ENCODE assay signal across 1 cellular context in genomic region chr12:42213954-42214426, GRCh38.
TF ChIP-seq lines count a peak whose summit lies in the region.

No MANE protein-coding gene starts in this region.

TF ChIP-seq in HEK293, 187 proteins besides CTCF, POLR2A, EP300 and RAD21 (continued from another document):
- TF ChIP-seq ZSCAN5A (tag by site-specific recombination; IDR thresholded peaks at IDR 0.05) (no peak), ZIC2 (tag by site-specific recombination; IDR thresholded peaks at IDR 0.05) (no peak), ZBTB11 (tag by site-specific recombination; conservative IDR thresholded peaks at IDR 0.05; ENCODE audit: low read depth) (no peak), FEZF1 (tag by site-specific recombination; IDR thresholded peaks at IDR 0.05) (peak; percentile 84), SP3 (tag by site-specific recombination; IDR thresholded peaks at IDR 0.05) (no peak), PRDM10 (tag by site-specific recombination; IDR thresholded peaks at IDR 0.05) (peak; percentile 77), ZBTB10 (tag by site-specific recombination; IDR thresholded peaks at IDR 0.05) (no peak), ZXDB (tag by site-specific recombination; IDR thresholded peaks at IDR 0.05) (0 out of 2 replicates have a peak, but pooled peaks have one; percentile 59), ZNF114 (tag by site-specific recombination; IDR thresholded peaks at IDR 0.05) (no peak), REPIN1 (tag by site-specific recombination; IDR thresholded peaks at IDR 0.05; ENCODE audit: low read depth) (no peak), ZNF776 (tag by site-specific recombination; IDR thresholded peaks at IDR 0.05; ENCODE audit: borderline replicate concordance) (no peak), ZNF529 (tag by site-specific recombination; IDR thresholded peaks at IDR 0.05; ENCODE audit: insufficient replicate concordance) (no peak), TRIM28 (IDR thresholded peaks at IDR 0.05; ENCODE audit: borderline replicate concordance, low read length) (no peak), ZNF416 (tag by site-specific recombination; IDR thresholded peaks at IDR 0.05) (no peak), ZNF521 (tag by site-specific recombination; IDR thresholded peaks at IDR 0.05) (no peak), HIC1 (tag by site-specific recombination; IDR thresholded peaks at IDR 0.05) (0 out of 2 replicates have a peak, but pooled peaks have one; percentile 15), ZBTB8A (tag by site-specific recombination; IDR thresholded peaks at IDR 0.05) (peak; percentile 87), PRDM1 (tag by site-specific recombination; IDR thresholded peaks at IDR 0.05) (peak; percentile 62; the same call in 1 of the 2 replicates), ZNF626 (tag by site-specific recombination; IDR thresholded peaks at IDR 0.05) (no peak), ZNF670 (tag by site-specific recombination; IDR thresholded peaks at IDR 0.05; ENCODE audit: low read depth) (no peak), ZNF654 (tag by site-specific recombination; IDR thresholded peaks at IDR 0.05; ENCODE audit: low read depth) (no peak), BCL11B (tag by site-specific recombination; IDR thresholded peaks at IDR 0.05; ENCODE audit: low read depth) (no peak), ZNF837 (tag by site-specific recombination; IDR thresholded peaks at IDR 0.05) (no peak), ZNF785 (tag by site-specific recombination; IDR thresholded peaks at IDR 0.05) (no peak), GLIS1 (tag by site-specific recombination; IDR thresholded peaks at IDR 0.05) (no peak), OVOL3 (tag by site-specific recombination; IDR thresholded peaks at IDR 0.05) (peak; percentile 65; the same call in 1 of the 2 replicates), PATZ1 (tag by site-specific recombination; IDR thresholded peaks at IDR 0.05) (no peak), ZEB2 (tag by site-specific recombination; IDR thresholded peaks at IDR 0.05) (no peak; the same call in none of the 2 replicates), OSR2 (tag by site-specific recombination; IDR thresholded peaks at IDR 0.05) (peak; percentile 97), ZNF133 (tag by site-specific recombination; IDR thresholded peaks at IDR 0.05) (no peak), ZNF366 (tag by site-specific recombination; conservative IDR thresholded peaks at IDR 0.05) (peak; percentile 77), BCL11A (tag by site-specific recombination; IDR thresholded peaks at IDR 0.05; ENCODE audit: low read depth) (peak; percentile 46; the same call in 1 of the 2 replicates), ZBTB20 (tag by site-specific recombination; IDR thresholded peaks at IDR 0.05) (no peak), ZNF202 (tag by site-specific recombination; IDR thresholded peaks at IDR 0.05; ENCODE audit: borderline replicate concordance) (no peak), ZNF558 (tag by site-specific recombination; IDR thresholded peaks at IDR 0.05) (no peak), ZNF398 (tag by site-specific recombination; IDR thresholded peaks at IDR 0.05) (0 out of 2 replicates have a peak, but pooled peaks have one; percentile 16)
- TF ChIP-seq, protein P1, sequence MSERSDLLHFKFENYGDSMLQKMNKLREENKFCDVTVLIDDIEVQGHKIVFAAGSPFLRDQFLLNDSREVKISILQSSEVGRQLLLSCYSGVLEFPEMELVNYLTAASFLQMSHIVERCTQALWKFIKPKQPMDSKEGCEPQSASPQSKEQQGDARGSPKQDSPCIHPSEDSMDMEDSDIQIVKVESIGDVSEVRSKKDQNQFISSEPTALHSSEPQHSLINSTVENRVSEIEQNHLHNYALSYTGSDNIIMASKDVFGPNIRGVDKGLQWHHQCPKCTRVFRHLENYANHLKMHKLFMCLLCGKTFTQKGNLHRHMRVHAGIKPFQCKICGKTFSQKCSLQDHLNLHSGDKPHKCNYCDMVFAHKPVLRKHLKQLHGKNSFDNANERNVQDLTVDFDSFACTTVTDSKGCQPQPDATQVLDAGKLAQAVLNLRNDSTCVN (tag by site-specific recombination; optimal IDR thresholded peaks at IDR 0.05) = no peak
- TF ChIP-seq, protein P2, sequence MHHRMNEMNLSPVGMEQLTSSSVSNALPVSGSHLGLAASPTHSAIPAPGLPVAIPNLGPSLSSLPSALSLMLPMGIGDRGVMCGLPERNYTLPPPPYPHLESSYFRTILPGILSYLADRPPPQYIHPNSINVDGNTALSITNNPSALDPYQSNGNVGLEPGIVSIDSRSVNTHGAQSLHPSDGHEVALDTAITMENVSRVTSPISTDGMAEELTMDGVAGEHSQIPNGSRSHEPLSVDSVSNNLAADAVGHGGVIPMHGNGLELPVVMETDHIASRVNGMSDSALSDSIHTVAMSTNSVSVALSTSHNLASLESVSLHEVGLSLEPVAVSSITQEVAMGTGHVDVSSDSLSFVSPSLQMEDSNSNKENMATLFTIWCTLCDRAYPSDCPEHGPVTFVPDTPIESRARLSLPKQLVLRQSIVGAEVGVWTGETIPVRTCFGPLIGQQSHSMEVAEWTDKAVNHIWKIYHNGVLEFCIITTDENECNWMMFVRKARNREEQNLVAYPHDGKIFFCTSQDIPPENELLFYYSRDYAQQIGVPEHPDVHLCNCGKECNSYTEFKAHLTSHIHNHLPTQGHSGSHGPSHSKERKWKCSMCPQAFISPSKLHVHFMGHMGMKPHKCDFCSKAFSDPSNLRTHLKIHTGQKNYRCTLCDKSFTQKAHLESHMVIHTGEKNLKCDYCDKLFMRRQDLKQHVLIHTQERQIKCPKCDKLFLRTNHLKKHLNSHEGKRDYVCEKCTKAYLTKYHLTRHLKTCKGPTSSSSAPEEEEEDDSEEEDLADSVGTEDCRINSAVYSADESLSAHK (tag by site-specific recombination; IDR thresholded peaks at IDR 0.05) = 0 out of 2 replicates have a peak, but pooled peaks have one; percentile 45
TF ChIP-seq in HEK293: peak in this region for 31.
